In genomic region chr14:74652541-74652940, GRCh38 we compare ENCODE assay signal across 10 cellular contexts.
"Had no signal": no experiment of that assay in that cellular context is flagged by ENCODE, and none has a peak within 500 bp of the region (broad histone marks: within the 10 kb centered on the region; RNA-seq: fewer than 3 reads in every experiment).

No MANE protein-coding gene starts in this region.

- ATAC-seq: activated T-cell treated with anti-CD3 and anti-CD28 coated beads, Interleukin-2, amount 50 U/mL, for 72 hours; gastroesophageal sphincter had no signal

- H3K27ac ChIP-seq: colonic mucosa, gastroesophageal sphincter, transverse colon had no signal

- H3K4me3 ChIP-seq: colonic mucosa, gastroesophageal sphincter, transverse colon had no signal

- DNase-seq: activated CD4-positive, alpha-beta memory T cell treated with anti-CD3 and anti-CD28 coated beads for 36 hours; activated CD4-positive, CD25-positive, alpha-beta regulatory T cell treated with anti-CD3 and anti-CD28 coated beads, Interleukin-2, amount 50 U/mL, for 72 hours; activated naive CD4-positive, alpha-beta T cell; activated T-cell treated with anti-CD3 and anti-CD28 coated beads, Interleukin-2, amount 50 U/mL, for 72 hours; caudate nucleus; colonic mucosa; small intestine; transverse colon had no signal

- H3K27me3 ChIP-seq: colonic mucosa, transverse colon had no signal

- H3K4me1 ChIP-seq: colonic mucosa had no signal

- H3K36me3 ChIP-seq: colonic mucosa, transverse colon had no signal

- H3K9me3 ChIP-seq: colonic mucosa, gastroesophageal sphincter, transverse colon had no signal

- FAIRE-seq: keratinocyte, small intestine had no signal
